ENCODE assay signal across 16 cellular contexts in genomic region chr21:38950388-38951094, GRCh38.
DNase-seq lines count a peak whose midpoint lies in the region; FAIRE-seq and TF ChIP-seq lines count a peak whose summit lies in the region.
"Had no signal": no experiment of that assay in that cellular context is flagged by ENCODE, and none has a peak within 500 bp of the region (broad histone marks: within the 10 kb centered on the region; RNA-seq: fewer than 3 reads in every experiment).

No MANE protein-coding gene starts in this region.

- H3F3A ChIP-seq in GM23248 (ENCODE audit: insufficient read depth) (peaks cover 29% of the 10 kb centered on the region), PC-9 (ENCODE audit: insufficient read depth, low read depth) (no peaks in the 10 kb centered on the region)

- H3K4me3 ChIP-seq in GM23248 (no peak overlapping the region), fibroblast of mammary gland (ENCODE audit: control insufficient read depth, low read depth, low read length) (no peak overlapping the region), small intestine (ENCODE audit: low read depth in 1 of 2, low read length in 2 of 2) (no peak overlapping the region), PC-9 (no peak overlapping the region)

- 63 to 71% methylated on average over 4 of the region's 4 CpGs for WGBS in GM23248 (ENCODE audit: low coverage in 1 of 2, low lambda C conversion rate in 2 of 2, missing lambda C conversion rate in 2 of 2), 2 experiments
- WGBS in small intestine, 3 donors, result 11 to 50% (median 32%) methylated on average over 4 of the region's 4 CpGs

- no peaks in the 10 kb centered on the region for H3K36me3 ChIP-seq in GM23248 (ENCODE audit: low read depth)
- no peaks in the 10 kb centered on the region for H3K36me3 ChIP-seq in small intestine (ENCODE audit: control insufficient read depth in 2 of 2, insufficient read depth in 2 of 2, low read length in 2 of 2)
- H3K36me3 ChIP-seq in PC-9 (ENCODE audit: low read depth), result no peaks in the 10 kb centered on the region

- in situ Hi-C loops in GM23248 (cut with MboI), result no loop called here

- H3K4me2 ChIP-seq in GM23248 (ENCODE audit: unreplicated experiment), result no peak overlapping the region
- H3K4me2 ChIP-seq in PC-9, result no peak overlapping the region
- H3K4me2 ChIP-seq: KMS-11 had no signal

- TF ChIP-seq CTCF in fibroblast of mammary gland (conservative IDR thresholded peaks at IDR 0.05; ENCODE audit: control insufficient read depth, insufficient read depth, low read depth, low read length) (no peak), PC-9 (conservative IDR thresholded peaks at IDR 0.05) (no peak)

- H3K4me1 ChIP-seq in GM23248 (ENCODE audit: insufficient read depth) (peaks cover 41% of the 10 kb centered on the region), small intestine (ENCODE audit: control insufficient read depth in 2 of 2, insufficient read depth in 1 of 2, low read depth in 1 of 2, low read length in 1 of 2) (peaks cover 6 to 8% of the 10 kb centered on the region in 2 donors), PC-9 (replicated peaks; ENCODE audit: insufficient read depth) (no peaks in the 10 kb centered on the region)

- POLR2A ChIA-PET in PC-9 (lab: Charles Lee; ENCODE audit: unreplicated experiment), result no interaction called here

- H3K27ac ChIP-seq in GM23248 (no peak overlapping the region), small intestine (ENCODE audit: low read depth in 1 of 2, low read length in 1 of 2) (peak overlapping the region; percentile 53 to 61), PC-9 (no peak overlapping the region)
- H3K27ac ChIP-seq: KMS-11 had no signal

- DNase-seq in GM23248 (peak; percentile 53), NCI-H510A (lab: John Stamatoyannopoulos, UW) (peak; percentile 44), fibroblast of mammary gland (ENCODE audit: low read depth) (peak; percentile 48), small intestine (peak; percentile 98), amygdala (lab: John Stamatoyannopoulos, UW) (no peak), PC-9 (no peak)
- no peak for DNase-seq in activated CD8-positive, alpha-beta memory T cell treated with anti-CD3 and anti-CD28 coated beads, Interleukin-2, amount 50 U/mL, for 48 hours
- DNase-seq: amniotic stem cell, hypothalamus, NCI-H524, posterior cingulate gyrus, SHP77 treated with DMSO at 0.1 percent for 48 hours had no signal

- no peak overlapping the region for H3K9ac ChIP-seq in GM23248
- H3K9ac ChIP-seq: KMS-11 had no signal

- H4K20me1 ChIP-seq in GM23248 (ENCODE audit: insufficient read depth), result no peaks in the 10 kb centered on the region
- H4K20me1 ChIP-seq in PC-9 (ENCODE audit: insufficient read depth), result no peaks in the 10 kb centered on the region

- BruUV-seq in PC-9 (replicated peaks; lab: Mats Ljungman, UMichigan), result no TSS peak

- CTCF ChIA-PET in PC-9 (lab: Charles Lee), result no interaction called here

- H3K9me3 ChIP-seq in GM23248 (ENCODE audit: low read depth), result no peaks in the 10 kb centered on the region
- H3K9me3 ChIP-seq in small intestine (ENCODE audit: control insufficient read depth, low read depth), result no peaks in the 10 kb centered on the region
- H3K9me3 ChIP-seq in PC-9 (ENCODE audit: insufficient read depth, low read depth), result no peaks in the 10 kb centered on the region

- no peak overlapping the region for H2AFZ ChIP-seq in GM23248
- H2AFZ ChIP-seq in PC-9, result no peak overlapping the region

- intact Hi-C loops in PC-9 (cut with micrococcal nuclease; ENCODE audit: unreplicated experiment), result no loop called here

- H3K27me3 ChIP-seq in GM23248 (replicated peaks; ENCODE audit: insufficient read depth) (no peaks in the 10 kb centered on the region), small intestine (ENCODE audit: control insufficient read depth in 2 of 2, insufficient read depth in 2 of 2, low read length in 2 of 2) (no peaks in the 10 kb centered on the region), PC-9 (ENCODE audit: insufficient read depth, low read depth) (no peaks in the 10 kb centered on the region)

- H3K79me2 ChIP-seq in GM23248 (ENCODE audit: insufficient read depth) (no peaks in the 10 kb centered on the region), PC-9 (ENCODE audit: low read depth) (no peaks in the 10 kb centered on the region)

- peak; percentile 5 for FAIRE-seq in small intestine (lab: Jason Lieb, UNC)
- FAIRE-seq: GM12892, GM19239, H54 had no signal

- H3K9me2 ChIP-seq in GM23248 (ENCODE audit: insufficient read depth) (no peaks in the 10 kb centered on the region), PC-9 (ENCODE audit: insufficient read depth) (no peaks in the 10 kb centered on the region)

Comparison
In these comparisons a context has a peak if more than half of its experiments do, and no peak if none do; other contexts are left out.
1. DNase-seq: peak in GM23248 (single experiment), NCI-H510A (single experiment), fibroblast of mammary gland (single experiment) and small intestine (single experiment); none in activated CD8-positive, alpha-beta memory T cell treated with anti-CD3 and anti-CD28 coated beads, Interleukin-2, amount 50 U/mL, for 48 hours (single experiment), amygdala (0 of 56) and PC-9 (0 of 2).
2. H3K27ac ChIP-seq: peak in small intestine (2 of 2); none in GM23248 (single experiment) and PC-9 (single experiment).